ENCODE assay signal across 7 cellular contexts in the genomic region with DNA sequence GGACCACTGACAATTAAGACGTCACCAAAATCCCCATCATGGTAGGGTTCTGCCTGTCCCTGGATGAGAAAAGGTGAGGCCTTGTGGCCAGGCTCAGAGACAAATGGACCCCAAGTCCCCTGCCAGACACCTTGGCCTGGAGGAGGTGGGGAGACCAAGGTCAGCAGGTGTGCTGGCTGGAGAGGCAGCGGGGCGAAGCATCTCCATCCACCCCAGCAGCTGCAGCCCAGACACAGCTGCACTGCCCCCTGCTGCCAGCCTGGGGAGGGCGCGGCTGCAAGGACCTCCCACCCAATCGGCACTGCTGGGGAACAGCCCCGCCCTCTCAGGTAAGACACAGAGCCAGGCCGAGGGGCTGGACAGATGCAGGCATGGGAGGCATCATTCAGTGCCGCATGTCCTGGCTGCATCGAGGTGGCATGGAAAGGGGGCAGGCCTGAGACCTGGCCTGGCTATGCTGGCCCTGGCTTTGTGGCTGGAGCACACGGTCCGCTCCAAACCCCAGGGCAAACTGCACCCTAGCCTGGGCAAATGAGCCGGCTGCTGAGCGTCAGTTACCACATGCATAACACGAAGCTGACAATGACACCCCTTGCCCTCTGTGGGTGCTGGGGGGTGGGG. TPM values are rescaled to one million over a fixed set of nuclear protein-coding genes. Genes with fewer than 3 reads are reported as not detected.
DNase-seq lines count a peak whose midpoint lies in the region; ATAC-seq and TF ChIP-seq lines count a peak whose summit lies in the region.

No MANE protein-coding gene starts in this region.

- no peaks in the 10 kb centered on the region for H3K36me3 ChIP-seq in MM.1S (replicated peaks; ENCODE audit: insufficient read depth, low read length)

- H3K27me3 ChIP-seq in MM.1S (replicated peaks; ENCODE audit: insufficient read depth, low read length): peaks cover 76% of the 10 kb centered on the region

- H3K9me2 ChIP-seq in MM.1S (replicated peaks; ENCODE audit: insufficient read depth, low read length): no peaks in the 10 kb centered on the region

- H3F3A ChIP-seq in MM.1S (ENCODE audit: insufficient read depth, low read length): no peaks in the 10 kb centered on the region

- no peaks in the 10 kb centered on the region for H3K9me3 ChIP-seq in MM.1S (replicated peaks; ENCODE audit: insufficient read depth, low read length)

- no peak for ATAC-seq in HG03039 (IDR thresholded peaks at IDR 0.05; ENCODE audit: unreplicated experiment)
- no peak for ATAC-seq in HG02759 (IDR thresholded peaks at IDR 0.05; ENCODE audit: unreplicated experiment)

- H3K79me2 ChIP-seq in MM.1S (ENCODE audit: low read length): no peaks in the 10 kb centered on the region

- peaks cover 10% of the 10 kb centered on the region for H3K4me1 ChIP-seq in MM.1S (ENCODE audit: low read length)

- H2AFZ ChIP-seq in MM.1S (ENCODE audit: low read length): no peak overlapping the region

- H3K27ac ChIP-seq in MM.1S (ENCODE audit: low read length): no peak overlapping the region

- H3K4me3 ChIP-seq in GM12875 (ENCODE audit: low read depth, low read length) (no peak overlapping the region), MM.1S (ENCODE audit: low read length) (no peak overlapping the region), fibroblast of villous mesenchyme (ENCODE audit: low read depth, low read length) (no peak overlapping the region)

- peak overlapping the region; percentile 18; the same call in 1 of the 2 replicates for H3K4me2 ChIP-seq in MM.1S (ENCODE audit: low read depth, low read length)

- H3K9ac ChIP-seq in MM.1S (ENCODE audit: low read length): no peak overlapping the region

- TF ChIP-seq CTCF in GM12875 (IDR thresholded peaks at IDR 0.05; ENCODE audit: borderline replicate concordance, insufficient read depth, low read depth, low read length) (peak; percentile 89), MM.1S (IDR thresholded peaks at IDR 0.05; ENCODE audit: low read length) (peak; percentile 85), fibroblast of villous mesenchyme (IDR thresholded peaks at IDR 0.05; ENCODE audit: insufficient read depth, low read depth, low read length) (peak; percentile 46)

- DNase-seq in MM.1S (peak; percentile 69), fibroblast of villous mesenchyme (ENCODE audit: low read depth) (no peak)
- peak; percentile 35 to 36 for DNase-seq in activated CD8-positive, alpha-beta memory T cell treated with anti-CD3 and anti-CD28 coated beads for 4 hours (ENCODE audit: low read depth in 2 of 2)
- peak; percentile 76 for DNase-seq in stimulated activated CD4-positive, alpha-beta T cell treated with anti-CD3 and anti-CD28 coated beads, Interleukin-4, amount 100 ng/mL, for 1 hour

- H4K20me1 ChIP-seq in MM.1S (ENCODE audit: insufficient read depth, low read length): no peaks in the 10 kb centered on the region

RNA-seq across cellular contexts. Expression of a gene that starts 12.2 kb away (rescaled TPM):
- under 0.01 TPM in 1 of 2 replicates, not detected in the other for total RNA-seq in fibroblast of villous mesenchyme

RNA-seq across cellular contexts. Expression of a gene that starts 20.8 kb away (rescaled TPM):
- total RNA-seq in fibroblast of villous mesenchyme: 3.0 and 3.5 TPM in 2 replicates
